Comparison of ENCODE assay signal across 22 cellular contexts in genomic region chr13:57877596-57877995, GRCh38.
DNase-seq lines count a peak whose midpoint lies in the region; ATAC-seq, FAIRE-seq and TF ChIP-seq lines count a peak whose summit lies in the region.
"Had no signal": no experiment of that assay in that cellular context is flagged by ENCODE, and none has a peak within 500 bp of the region (broad histone marks: within the 10 kb centered on the region; RNA-seq: fewer than 3 reads in every experiment).

No MANE protein-coding gene starts in this region.

- peak; percentile 35 for FAIRE-seq in D721Med (lab: Jason Lieb, UNC)
- FAIRE-seq: GM12891, GM18507, H54 had no signal

- H2BK15ac ChIP-seq in mesenchymal stem cell (ENCODE audit: low read depth, poor library complexity, severe bottlenecking), result no peak overlapping the region

- no peak overlapping the region for H3K23ac ChIP-seq in mesenchymal stem cell (ENCODE audit: low read length in 2 of 2)

- no peak overlapping the region for H2BK12ac ChIP-seq in mesenchymal stem cell (ENCODE audit: low read length in 2 of 2)

- H3K9ac ChIP-seq in mesenchymal stem cell (ENCODE audit: low read length), result no peak overlapping the region
- H3K9ac ChIP-seq: BLaER1 had no signal

- TF ChIP-seq CTCF in A673 (conservative IDR thresholded peaks at IDR 0.05; ENCODE audit: low read depth, low read length) (no peak), D721Med (IDR thresholded peaks at IDR 0.05; ENCODE audit: insufficient read depth, missing control alignments) (no peak), spleen (IDR thresholded peaks at IDR 0.05 in 8 of 11, conservative IDR thresholded peaks at IDR 0.05 in 3 of 11) (no peak)
- TF ChIP-seq CTCF in CD8-positive, alpha-beta T cell (IDR thresholded peaks at IDR 0.05), result no peak

- H4K8ac ChIP-seq in mesenchymal stem cell (ENCODE audit: low read length), result no peak overlapping the region

- H3K4me2 ChIP-seq in mesenchymal stem cell (ENCODE audit: low read length, poor library complexity, severe bottlenecking), result no peak overlapping the region
- H3K4me2 ChIP-seq: BLaER1 had no signal

- peaks cover 12% of the 10 kb centered on the region for H3K9me3 Mint-ChIP-seq in CD8-positive, alpha-beta T cell

- no peak for TF ChIP-seq POLR2A in spleen (IDR thresholded peaks at IDR 0.05)

- CTCF ChIA-PET in A673 (lab: Charles Lee), result no interaction called here
- CTCF ChIA-PET in CD8-positive, alpha-beta T cell (lab: Charles Lee), result no interaction called here

- no peaks in the 10 kb centered on the region for H3K4me1 Mint-ChIP-seq in CD8-positive, alpha-beta T cell (ENCODE audit: low read depth)
- H3K4me1 Mint-ChIP-seq: B cell; CD4-positive, CD25-positive, alpha-beta regulatory T cell; CD8-positive, alpha-beta memory T cell had no signal

- no peaks in the 10 kb centered on the region for H3K27me3 ChIP-seq in A673 (replicated peaks; ENCODE audit: insufficient read depth, low read depth, low read length, poor library complexity)
- no peaks in the 10 kb centered on the region for H3K27me3 ChIP-seq in mesenchymal stem cell (ENCODE audit: control insufficient read depth in 1 of 2, insufficient read depth in 1 of 2, low read length in 2 of 2)
- H3K27me3 ChIP-seq in spleen (replicated peaks in 1 of 7), result no peaks in the 10 kb centered on the region
- no peaks in the 10 kb centered on the region for H3K27me3 ChIP-seq in CD8-positive, alpha-beta T cell (ENCODE audit: insufficient read depth, low read length)
- H3K27me3 ChIP-seq: BLaER1 had no signal

- WGBS in mesenchymal stem cell, result 80% methylated on average over 1 of the region's 2 CpGs
- 88 to 95% (median 92%) methylated on average over 2 of the region's 2 CpGs for WGBS in spleen, 5 donors

- H3K36me3 Mint-ChIP-seq in CD8-positive, alpha-beta T cell, result no peaks in the 10 kb centered on the region
- H3K36me3 Mint-ChIP-seq: CD4-positive, CD25-positive, alpha-beta regulatory T cell; CD8-positive, alpha-beta memory T cell had no signal

- H3K36me3 ChIP-seq in A673 (ENCODE audit: insufficient read depth, low read length, poor library complexity, severe bottlenecking) (no peaks in the 10 kb centered on the region), mesenchymal stem cell (ENCODE audit: control insufficient read depth in 1 of 2, insufficient read depth in 2 of 2, low read depth in 1 of 2, low read length in 2 of 2) (no peaks in the 10 kb centered on the region), spleen (no peaks in the 10 kb centered on the region)
- H3K36me3 ChIP-seq in CD8-positive, alpha-beta T cell (ENCODE audit: insufficient read depth, low read length), result no peaks in the 10 kb centered on the region
- H3K36me3 ChIP-seq: BLaER1, HAP-1 had no signal

- no peak for ATAC-seq in GM19397 (IDR thresholded peaks at IDR 0.05; ENCODE audit: unreplicated experiment)
- ATAC-seq in CD8-positive, alpha-beta T cell, result no peak

- no TSS peak for BruUV-seq in A673 (replicated peaks; lab: Mats Ljungman, UMichigan)

- H4K91ac ChIP-seq in mesenchymal stem cell (ENCODE audit: low read length), result no peak overlapping the region

- H3K27ac Mint-ChIP-seq in CD8-positive, alpha-beta T cell, result no peak overlapping the region
- H3K27ac Mint-ChIP-seq: B cell; CD4-positive, CD25-positive, alpha-beta regulatory T cell; CD8-positive, alpha-beta memory T cell; HFFc6 had no signal

- no peak overlapping the region for H3K4ac ChIP-seq in mesenchymal stem cell (ENCODE audit: low read depth in 1 of 2, low read length in 2 of 2)

- POLR2A ChIA-PET in A673 (lab: Charles Lee; ENCODE audit: low non-redundant PET), result interaction anchor here (0.6 kb wide), 1 partner anchor 1634 kb away, joined by 3 read pairs; no protein-coding TSS in a partner anchor
- POLR2A ChIA-PET in CD8-positive, alpha-beta T cell (lab: Charles Lee), result no interaction called here

- H2BK5ac ChIP-seq in mesenchymal stem cell (ENCODE audit: low read depth, low read length, poor library complexity, severe bottlenecking), result no peak overlapping the region

- no peak overlapping the region for H2AFZ ChIP-seq in mesenchymal stem cell (ENCODE audit: low read depth, low read length)

- H2BK120ac ChIP-seq in mesenchymal stem cell (ENCODE audit: low read depth, low read length), result no peak overlapping the region

- no peak overlapping the region for H2AK5ac ChIP-seq in mesenchymal stem cell (ENCODE audit: low read length, severe bottlenecking)

- H3K27me3 Mint-ChIP-seq in CD8-positive, alpha-beta T cell (ENCODE audit: low read depth), result no peaks in the 10 kb centered on the region
- H3K27me3 Mint-ChIP-seq: B cell; CD4-positive, CD25-positive, alpha-beta regulatory T cell; CD8-positive, alpha-beta memory T cell had no signal

- peaks cover 5% of the 10 kb centered on the region for H3K4me1 ChIP-seq in A673 (ENCODE audit: insufficient read depth, low read length, poor library complexity, severe bottlenecking)
- no peaks in the 10 kb centered on the region for H3K4me1 ChIP-seq in mesenchymal stem cell (ENCODE audit: control insufficient read depth, insufficient read depth, low read depth, low read length)
- no peaks in the 10 kb centered on the region for H3K4me1 ChIP-seq in spleen
- H3K4me1 ChIP-seq in CD8-positive, alpha-beta T cell (ENCODE audit: insufficient read depth, low read length), result no peaks in the 10 kb centered on the region
- H3K4me1 ChIP-seq: BLaER1, HAP-1 had no signal

- H3K4me3 ChIP-seq in A673 (ENCODE audit: low read depth, low read length, poor library complexity, severe bottlenecking) (no peak overlapping the region), mesenchymal stem cell (ENCODE audit: insufficient read depth in 1 of 2, low read depth in 1 of 2, low read length in 2 of 2) (no peak overlapping the region), spleen (no peak overlapping the region)
- no peak overlapping the region for H3K4me3 ChIP-seq in CD8-positive, alpha-beta T cell (ENCODE audit: low read depth, low read length)
- H3K4me3 ChIP-seq: BLaER1, HAP-1 had no signal

- H3K18ac ChIP-seq in mesenchymal stem cell (ENCODE audit: low read depth in 1 of 2, low read length in 2 of 2), result no peak overlapping the region

- H3K4me3 Mint-ChIP-seq in CD8-positive, alpha-beta T cell, result no peak overlapping the region
- H3K4me3 Mint-ChIP-seq: B cell; CD4-positive, CD25-positive, alpha-beta regulatory T cell; CD8-positive, alpha-beta memory T cell; HFFc6 had no signal

- H3K27ac ChIP-seq in A673 (ENCODE audit: low read depth, low read length, poor library complexity, severe bottlenecking) (no peak overlapping the region), mesenchymal stem cell (ENCODE audit: low read length, poor library complexity, severe bottlenecking) (no peak overlapping the region), spleen (no peak overlapping the region)
- no peak overlapping the region for H3K27ac ChIP-seq in CD8-positive, alpha-beta T cell (ENCODE audit: low read depth, low read length)
- H3K27ac ChIP-seq: BLaER1, C4-2B had no signal

- DNase-seq in A673 (ENCODE audit: low spot score) (peak; percentile 39), D721Med (ENCODE audit: insufficient read length, low spot score) (no peak), amniotic epithelial cell (ENCODE audit: low read depth) (peak; percentile 1), mesenchymal stem cell (peak; percentile 24), spleen (no peak), nucleus accumbens (lab: John Stamatoyannopoulos, UW) (no peak)
- DNase-seq in CD8-positive, alpha-beta T cell, result no peak
- DNase-seq: CD4-positive, CD25-positive, alpha-beta regulatory T cell; CD8-positive, alpha-beta memory T cell; DMS53; DMS79 treated with DMSO at 0.1 percent for 48 hours; GF-D8; GOT3; HFFc6 had no signal

- H3K9me3 ChIP-seq in A673 (ENCODE audit: low read depth, low read length, poor library complexity, severe bottlenecking), result no peaks in the 10 kb centered on the region
- peaks cover 14% of the 10 kb centered on the region for H3K9me3 ChIP-seq in mesenchymal stem cell (ENCODE audit: control insufficient read depth, low read length)
- H3K9me3 ChIP-seq in spleen, result peaks cover 0 to 12% (median 1%) of the 10 kb centered on the region in 8 donors
- H3K9me3 ChIP-seq in CD8-positive, alpha-beta T cell (ENCODE audit: low read length), result no peaks in the 10 kb centered on the region
- H3K9me3 ChIP-seq: BLaER1, HAP-1 had no signal

- no peaks in the 10 kb centered on the region for H3K79me1 ChIP-seq in mesenchymal stem cell (replicated peaks; ENCODE audit: low read length, poor library complexity, severe bottlenecking)

- intact Hi-C loops in A673 (cut with micrococcal nuclease; ENCODE audit: unreplicated experiment) (no loop called here), spleen (cut with DNase I; ENCODE audit: low total_unique reads) (no loop called here)
- intact Hi-C loops in CD8-positive, alpha-beta T cell (cut with DNase I, micrococcal nuclease), result loop anchor here in 1 of 2 experiments (2.0 kb wide), 1 partner anchor 67 kb away; no protein-coding TSS in a partner anchor

- H3K14ac ChIP-seq in mesenchymal stem cell (ENCODE audit: low read length in 2 of 2), result no peak overlapping the region

Comparison
In these comparisons a context has a peak if more than half of its experiments do, and no peak if none do; other contexts are left out.
1. DNase-seq: peak in A673 (single experiment), amniotic epithelial cell (single experiment) and mesenchymal stem cell (single experiment); none in D721Med (single experiment), spleen (single experiment), nucleus accumbens (0 of 56) and CD8-positive, alpha-beta T cell (0 of 7).